Comparison of ENCODE assay signal across 10 cellular contexts in genomic region chr1:184037849-184038591, GRCh38. TPM values are rescaled to one million over a fixed set of nuclear protein-coding genes. Genes with fewer than 3 reads are reported as not detected.
DNase-seq lines count a peak whose midpoint lies in the region; ATAC-seq, FAIRE-seq and TF ChIP-seq lines count a peak whose summit lies in the region.
"Had no signal": no experiment of that assay in that cellular context is flagged by ENCODE, and none has a peak within 500 bp of the region (broad histone marks: within the 10 kb centered on the region; RNA-seq: fewer than 3 reads in every experiment).

No MANE protein-coding gene starts in this region.

- POLR2A ChIA-PET in activated CD4-positive, alpha-beta memory T cell treated with anti-CD3 and anti-CD28 coated beads, Interleukin-2, amount 10 ng/mL, durations not matched to agents 7 days and 5 days (lab: Charles Lee), result interaction anchor here (4.1 kb wide), 1 partner anchor 14 kb away, joined by 17 read pairs; the partner anchor contains the start of gene TSEN15

- CTCF ChIA-PET in activated CD4-positive, alpha-beta memory T cell treated with anti-CD3 and anti-CD28 coated beads, Interleukin-2, amount 10 ng/mL, durations not matched to agents 7 days and 5 days (lab: Charles Lee), result interaction anchor here (0.6 to 0.7 kb wide), 3 partner anchors 11 to 1139 kb away, joined by 3 read pairs; no protein-coding TSS in a partner anchor

- no peak for ATAC-seq in stimulated activated memory B cell treated with anti-CD40 and anti-IgM and Interleukin-4, amounts not matched to agents 10 μg/mL and 1 μg/mL and 100 μg/mL, for 72 hours

- no peaks in the 10 kb centered on the region for H3K9me3 Mint-ChIP-seq in T-helper 2 cell treated with Interferon-gamma antibody and Interleukin-4, amounts not matched to agents 5 μg/mL and 100 μg/mL, for 36 hours
- H3K9me3 Mint-ChIP-seq in activated CD4-positive, alpha-beta memory T cell treated with anti-CD3 and anti-CD28 coated beads, Interleukin-2, amount 10 ng/mL, durations not matched to agents 7 days and 5 days, result no peaks in the 10 kb centered on the region
- no peaks in the 10 kb centered on the region for H3K9me3 Mint-ChIP-seq in stimulated activated memory B cell treated with anti-CD40 and anti-IgM and Interleukin-4, amounts not matched to agents 10 μg/mL and 1 μg/mL and 100 μg/mL, for 72 hours

- FAIRE-seq in H54 (lab: Jason Lieb, UNC), result no peak

- no peak for TF ChIP-seq POLR2A in H54 (IDR thresholded peaks at IDR 0.05; ENCODE audit: low read depth, low read length)

- H3K4me3 Mint-ChIP-seq in T-helper 2 cell treated with Interferon-gamma antibody and Interleukin-4, amounts not matched to agents 5 μg/mL and 100 μg/mL, for 36 hours, result peak overlapping the region; percentile 39
- H3K4me3 Mint-ChIP-seq in activated CD4-positive, alpha-beta memory T cell treated with anti-CD3 and anti-CD28 coated beads, Interleukin-2, amount 10 ng/mL, durations not matched to agents 7 days and 5 days, result peak overlapping the region; percentile 46
- H3K4me3 Mint-ChIP-seq in stimulated activated memory B cell treated with anti-CD40 and anti-IgM and Interleukin-4, amounts not matched to agents 10 μg/mL and 1 μg/mL and 100 μg/mL, for 72 hours, result peak overlapping the region; percentile 68

- no peaks in the 10 kb centered on the region for H3K36me3 Mint-ChIP-seq in T-helper 2 cell treated with Interferon-gamma antibody and Interleukin-4, amounts not matched to agents 5 μg/mL and 100 μg/mL, for 36 hours (ENCODE audit: low read depth)
- H3K36me3 Mint-ChIP-seq in activated CD4-positive, alpha-beta memory T cell treated with anti-CD3 and anti-CD28 coated beads, Interleukin-2, amount 10 ng/mL, durations not matched to agents 7 days and 5 days (ENCODE audit: low read depth), result no peaks in the 10 kb centered on the region
- H3K36me3 Mint-ChIP-seq in stimulated activated memory B cell treated with anti-CD40 and anti-IgM and Interleukin-4, amounts not matched to agents 10 μg/mL and 1 μg/mL and 100 μg/mL, for 72 hours, result no peaks in the 10 kb centered on the region

- DNase-seq in T-helper 2 cell treated with Interferon-gamma antibody and Interleukin-4, amounts not matched to agents 5 μg/mL and 100 μg/mL, for 36 hours (ENCODE audit: low spot score), result no peak
- DNase-seq in T-helper 2 cell (no peak), H54 (ENCODE audit: insufficient read length, low spot score) (no peak), AG08396 (ENCODE audit: low spot score) (no peak)
- no peak for DNase-seq in activated CD4-positive, alpha-beta memory T cell treated with anti-CD3 and anti-CD28 coated beads, Interleukin-2, amount 10 ng/mL, durations not matched to agents 7 days and 5 days
- no peak for DNase-seq in stimulated activated CD4-positive, alpha-beta T cell treated with anti-CD3 and anti-CD28 coated beads, Interleukin-12 subunit alpha, Interleukin-12 subunit beta, amount 100 ng/mL, for 4 hours
- DNase-seq: RPMI8226 had no signal

- no peak overlapping the region for H3K27ac Mint-ChIP-seq in T-helper 2 cell treated with Interferon-gamma antibody and Interleukin-4, amounts not matched to agents 5 μg/mL and 100 μg/mL, for 36 hours
- H3K27ac Mint-ChIP-seq in activated CD4-positive, alpha-beta memory T cell treated with anti-CD3 and anti-CD28 coated beads, Interleukin-2, amount 10 ng/mL, durations not matched to agents 7 days and 5 days, result no peak overlapping the region
- no peak overlapping the region for H3K27ac Mint-ChIP-seq in stimulated activated memory B cell treated with anti-CD40 and anti-IgM and Interleukin-4, amounts not matched to agents 10 μg/mL and 1 μg/mL and 100 μg/mL, for 72 hours

- H3K4me1 Mint-ChIP-seq in T-helper 2 cell treated with Interferon-gamma antibody and Interleukin-4, amounts not matched to agents 5 μg/mL and 100 μg/mL, for 36 hours (ENCODE audit: low read depth), result peaks cover 16% of the 10 kb centered on the region
- H3K4me1 Mint-ChIP-seq in activated CD4-positive, alpha-beta memory T cell treated with anti-CD3 and anti-CD28 coated beads, Interleukin-2, amount 10 ng/mL, durations not matched to agents 7 days and 5 days, result peaks cover 28% of the 10 kb centered on the region
- peaks cover 17% of the 10 kb centered on the region for H3K4me1 Mint-ChIP-seq in stimulated activated memory B cell treated with anti-CD40 and anti-IgM and Interleukin-4, amounts not matched to agents 10 μg/mL and 1 μg/mL and 100 μg/mL, for 72 hours

- peak overlapping the region; percentile 45 for H3K4me3 ChIP-seq in iPS-11a (ENCODE audit: low read depth, low read length)
- H3K4me3 ChIP-seq: mucosa of descending colon had no signal

- peaks cover 78% of the 10 kb centered on the region for H3K27me3 Mint-ChIP-seq in T-helper 2 cell treated with Interferon-gamma antibody and Interleukin-4, amounts not matched to agents 5 μg/mL and 100 μg/mL, for 36 hours (ENCODE audit: low read depth)
- H3K27me3 Mint-ChIP-seq in activated CD4-positive, alpha-beta memory T cell treated with anti-CD3 and anti-CD28 coated beads, Interleukin-2, amount 10 ng/mL, durations not matched to agents 7 days and 5 days, result peaks cover 72% of the 10 kb centered on the region
- H3K27me3 Mint-ChIP-seq in stimulated activated memory B cell treated with anti-CD40 and anti-IgM and Interleukin-4, amounts not matched to agents 10 μg/mL and 1 μg/mL and 100 μg/mL, for 72 hours, result peaks cover 83% of the 10 kb centered on the region

RNA-seq across cellular contexts. Expression of gene COLGALT2, which starts 0.5 kb away (rescaled TPM):
- total RNA-seq in activated CD4-positive, alpha-beta memory T cell treated with anti-CD3 and anti-CD28 coated beads, Interleukin-2, amount 10 ng/mL, durations not matched to agents 7 days and 5 days, result 1 to 10 TPM; 2.6 to 2.9 TPM

RNA-seq across cellular contexts. Expression of gene TSEN15, which starts 13.5 kb away (rescaled TPM):
- 10 to 100 TPM; 52.6 to 53.7 TPM for total RNA-seq in activated CD4-positive, alpha-beta memory T cell treated with anti-CD3 and anti-CD28 coated beads, Interleukin-2, amount 10 ng/mL, durations not matched to agents 7 days and 5 days
